In the genomic region with DNA sequence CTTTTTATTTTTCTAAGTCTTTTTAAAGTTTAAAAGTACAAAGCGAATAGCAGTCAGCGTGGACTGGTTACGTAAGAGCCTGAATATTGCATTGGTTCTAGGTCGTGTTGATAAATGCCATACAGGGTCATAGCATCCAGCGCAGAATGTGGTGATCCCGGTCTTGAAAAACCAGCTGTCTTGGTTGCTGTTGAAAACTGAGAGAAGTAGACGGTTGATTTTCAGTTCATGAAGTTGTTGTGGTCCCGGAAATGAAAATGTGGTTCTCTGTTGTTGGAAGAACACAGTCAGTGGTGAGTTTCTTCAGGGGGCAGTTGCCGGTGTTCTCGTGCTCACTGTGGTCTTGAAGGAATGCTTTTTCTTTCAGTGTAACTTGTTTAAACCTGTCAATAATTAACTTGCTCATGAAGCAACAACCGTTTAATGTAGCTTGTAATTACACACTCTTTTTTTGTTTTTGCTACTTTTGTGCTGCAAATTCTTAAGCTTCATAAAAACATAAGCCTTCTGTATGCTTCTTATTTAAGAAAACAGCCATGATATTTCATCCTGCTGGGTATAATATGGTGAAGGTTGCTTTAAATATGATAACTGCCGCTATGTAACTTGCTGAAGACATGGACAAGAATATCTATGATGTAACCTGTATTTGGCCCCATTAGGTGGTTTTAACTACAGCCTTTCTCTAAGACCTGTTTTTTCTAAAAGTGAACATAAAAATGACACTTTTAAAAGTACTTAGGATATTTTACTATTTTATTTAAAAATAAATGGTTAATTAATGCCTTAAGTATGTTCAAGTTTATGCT, we compare ENCODE assay signal across 1 cellular context.
TF ChIP-seq lines count a peak whose summit lies in the region.

No MANE protein-coding gene starts in this region.

TF ChIP-seq in endothelial cell of umbilical vein, 7 proteins besides CTCF, POLR2A, EP300 and RAD21 (continued from another document):
- TF ChIP-seq MYC (IDR thresholded peaks at IDR 0.05; ENCODE audit: low read depth, low read length), result no peak
- TF ChIP-seq FOS (IDR thresholded peaks at IDR 0.05; ENCODE audit: borderline replicate concordance, insufficient read depth, low read length), result no peak
